In the genomic region with DNA sequence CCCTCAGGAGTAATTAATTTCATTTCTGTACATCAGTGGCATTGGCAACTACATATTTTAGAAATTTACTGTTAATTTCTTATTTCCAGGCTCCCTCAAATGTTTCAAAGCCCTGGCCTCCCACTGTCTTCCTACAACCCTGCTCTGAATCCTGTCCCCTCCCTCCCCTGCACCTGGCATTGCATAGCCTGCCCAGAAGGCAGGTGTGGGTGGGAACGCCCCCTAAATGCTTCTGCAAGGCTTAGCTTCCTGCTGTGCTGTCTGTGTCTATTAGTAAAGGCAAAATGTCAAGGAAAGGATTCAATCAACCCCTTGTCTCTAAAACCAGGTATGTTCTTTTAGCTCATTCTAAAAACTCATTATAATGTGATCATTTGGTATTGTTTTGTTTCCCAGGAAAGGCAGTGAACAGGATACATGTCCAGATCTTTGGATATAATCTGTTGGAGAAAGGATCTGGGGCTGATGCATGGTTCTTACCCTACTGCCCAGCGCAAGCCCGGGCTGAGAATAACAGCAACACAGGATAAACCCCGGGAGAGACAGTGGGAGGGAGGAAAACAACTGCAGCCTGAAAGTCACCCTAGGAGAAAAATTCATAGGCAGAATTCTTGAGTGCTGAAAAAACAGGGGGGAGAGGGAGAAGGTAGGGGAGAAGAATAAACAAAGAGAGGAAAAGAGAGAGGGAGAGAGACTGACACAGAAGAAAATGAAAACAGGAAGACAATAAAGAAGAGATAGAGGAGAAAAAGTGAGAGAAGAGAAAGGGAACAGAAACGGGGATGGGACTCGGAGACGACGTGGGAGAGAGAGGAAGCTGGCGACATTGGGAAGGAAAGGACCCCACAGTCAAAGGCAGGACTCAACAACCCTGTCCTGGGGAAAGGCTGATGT, we compare ENCODE assay signal across 8 cellular contexts. TPM values are rescaled to one million over a fixed set of nuclear protein-coding genes. Genes with fewer than 3 reads are reported as not detected.
DNase-seq lines count a peak whose midpoint lies in the region; ATAC-seq and TF ChIP-seq lines count a peak whose summit lies in the region.

No MANE protein-coding gene starts in this region.

- H3K9me3 ChIP-seq in lower lobe of right lung: no peaks in the 10 kb centered on the region

- intact Hi-C loops in lower lobe of right lung (cut with DNase I): no loop called here

- DNase-seq in DMS53 treated with DMSO at 0.1 percent for 48 hours (lab: John Stamatoyannopoulos, UW; ENCODE audit: unreplicated experiment) (peak; percentile 83), NCI-H1105 treated with DMSO at 0.1 percent for 48 hours (lab: John Stamatoyannopoulos, UW) (peak; percentile 76), astrocyte of the cerebellum (ENCODE audit: low read depth) (no peak), lower lobe of right lung (no peak), ureter (ENCODE audit: low spot score) (peak; percentile 32), anterior cingulate cortex (lab: John Stamatoyannopoulos, UW) (no peak)
- no peak for DNase-seq in activated naive CD4-positive, alpha-beta T cell treated with anti-CD3 and anti-CD28 coated beads, Interleukin-2, amount 50 U/mL, for 16 hours

- H3K4me3 ChIP-seq in astrocyte of the cerebellum (ENCODE audit: low read depth, low read length): peak overlapping the region; percentile 75
- H3K4me3 ChIP-seq in lower lobe of right lung: peak overlapping the region; percentile 84

- no peak for TF ChIP-seq CTCF in astrocyte of the cerebellum (IDR thresholded peaks at IDR 0.05; ENCODE audit: low read depth, low read length, missing control alignments)
- TF ChIP-seq CTCF in lower lobe of right lung (IDR thresholded peaks at IDR 0.05): no peak

- no peak overlapping the region for H3K27ac ChIP-seq in lower lobe of right lung

- ATAC-seq in lower lobe of right lung (no peak), GM18519 (IDR thresholded peaks at IDR 0.05; ENCODE audit: low FRiP score, unreplicated experiment) (no peak)

- in situ Hi-C loops in astrocyte of the cerebellum (cut with HindIII; ENCODE audit: low sequenced_read_pairs): no loop called here

- peaks cover 10% of the 10 kb centered on the region for H3K27me3 ChIP-seq in lower lobe of right lung (ENCODE audit: low read depth)

- no peaks in the 10 kb centered on the region for H3K36me3 ChIP-seq in lower lobe of right lung

- peaks cover 6% of the 10 kb centered on the region for H3K4me1 ChIP-seq in lower lobe of right lung

RNA-seq across cellular contexts. Expression of a gene that starts 0.6 kb away (rescaled TPM):
- total RNA-seq in lower lobe of right lung (0.38 TPM), ureter (1.8 TPM)

RNA-seq across cellular contexts. Expression of a gene that starts 35.3 kb away (rescaled TPM):
- total RNA-seq in lower lobe of right lung: not detected
- total RNA-seq in ureter: not detected

Comparison
In these comparisons a context has a peak if more than half of its experiments do, and no peak if none do; other contexts are left out.
1. DNase-seq: peak in DMS53 treated with DMSO at 0.1 percent for 48 hours (single experiment), NCI-H1105 treated with DMSO at 0.1 percent for 48 hours (single experiment) and ureter (single experiment); none in astrocyte of the cerebellum (single experiment), lower lobe of right lung (single experiment), anterior cingulate cortex (0 of 58) and activated naive CD4-positive, alpha-beta T cell treated with anti-CD3 and anti-CD28 coated beads, Interleukin-2, amount 50 U/mL, for 16 hours (single experiment).